1 cellular context compared by ENCODE assay signal in genomic region chr15:45116006-45116481, GRCh38.
TF ChIP-seq lines count a peak whose summit lies in the region.

No MANE protein-coding gene starts in this region.

TF ChIP-seq in H1, 55 proteins besides CTCF, POLR2A, EP300 and RAD21:
- TF ChIP-seq RNF2 (IDR thresholded peaks at IDR 0.05; ENCODE audit: borderline replicate concordance, low read depth, low read length, missing control alignments, poor library complexity, severe bottlenecking) (peak; percentile 61), TAF7 (optimal IDR thresholded peaks at IDR 0.05; ENCODE audit: borderline replicate concordance, low read depth, low read length) (no peak), CTBP2 (IDR thresholded peaks at IDR 0.05; ENCODE audit: borderline replicate concordance, insufficient read depth, insufficient read length, low read length) (no peak)
